In genomic region chr3:6351752-6352151, GRCh38 we compare ENCODE assay signal across 26 cellular contexts.
"Had no signal": no experiment of that assay in that cellular context is flagged by ENCODE, and none has a peak within 500 bp of the region (broad histone marks: within the 10 kb centered on the region; RNA-seq: fewer than 3 reads in every experiment).

No MANE protein-coding gene starts in this region.

- H3K4me1 ChIP-seq: ascending aorta, heart left ventricle, left ventricle myocardium inferior, right lobe of liver, testis, transverse colon had no signal

- H3K27me3 Mint-ChIP-seq: activated CD4-positive, alpha-beta memory T cell treated with anti-CD3 and anti-CD28 coated beads for 36 hours; activated CD4-positive, alpha-beta T cell treated with anti-CD3 and anti-CD28 coated beads, Interleukin-2, amount 10 ng/mL, durations not matched to agents 24 days and 14 days; activated naive CD4-positive, alpha-beta T cell treated with anti-CD3 and anti-CD28 coated beads, Interleukin-2, amount 10 ng/mL, durations not matched to agents 7 days and 5 days; activated naive CD8-positive, alpha-beta T cell treated with anti-CD3 and anti-CD28 coated beads, Interleukin-2, amount 10 ng/mL, durations not matched to agents 7 days and 5 days; activated T-cell treated with anti-CD3 and anti-CD28 coated beads, Interleukin-2, amount 50 U/mL, for 24 hours; effector memory CD8-positive, alpha-beta T cell; natural killer cell treated with Interleukin-12 subunit alpha and Interleukin-12 subunit beta and Interleukin-15 and Interleukin-18, amount 100 ng/mL, for 72 hours had no signal

- H3K27ac ChIP-seq: ascending aorta, brain microvascular endothelial cell, coronary artery, heart left ventricle, left ventricle myocardium inferior, right lobe of liver, testis, transverse colon, WERI-Rb-1 had no signal

- ATAC-seq: effector memory CD8-positive, alpha-beta T cell; heart left ventricle; natural killer cell treated with Interleukin-12 subunit alpha and Interleukin-12 subunit beta and Interleukin-15 and Interleukin-18, amount 100 ng/mL, for 72 hours; right lobe of liver; stimulated activated naive CD8-positive, alpha-beta T cell treated with anti-CD3 and anti-CD28 coated beads, Interleukin-15, Interleukin-2, amounts not matched to agents 100 U/mL and 50 U/mL, for 24 hours had no signal

- H3K4me3 ChIP-seq: ascending aorta, coronary artery, heart left ventricle, left ventricle myocardium inferior, lung, right lobe of liver, testis, transverse colon had no signal

- H3K9me3 Mint-ChIP-seq: activated CD4-positive, alpha-beta T cell treated with anti-CD3 and anti-CD28 coated beads, Interleukin-2, amount 10 ng/mL, durations not matched to agents 24 days and 14 days had no signal

- H3K4me3 Mint-ChIP-seq: activated CD4-positive, alpha-beta memory T cell treated with anti-CD3 and anti-CD28 coated beads for 36 hours; activated CD4-positive, alpha-beta T cell treated with anti-CD3 and anti-CD28 coated beads, Interleukin-2, amount 10 ng/mL, durations not matched to agents 24 days and 14 days; activated naive CD4-positive, alpha-beta T cell treated with anti-CD3 and anti-CD28 coated beads, Interleukin-2, amount 10 ng/mL, durations not matched to agents 7 days and 5 days; activated naive CD8-positive, alpha-beta T cell treated with anti-CD3 and anti-CD28 coated beads, Interleukin-2, amount 10 ng/mL, durations not matched to agents 7 days and 5 days; activated T-cell treated with anti-CD3 and anti-CD28 coated beads, Interleukin-2, amount 50 U/mL, for 24 hours; effector memory CD8-positive, alpha-beta T cell; natural killer cell treated with Interleukin-12 subunit alpha and Interleukin-12 subunit beta and Interleukin-15 and Interleukin-18, amount 100 ng/mL, for 72 hours had no signal

- H3K27ac Mint-ChIP-seq: activated CD4-positive, alpha-beta memory T cell treated with anti-CD3 and anti-CD28 coated beads for 36 hours; activated CD4-positive, alpha-beta T cell treated with anti-CD3 and anti-CD28 coated beads, Interleukin-2, amount 10 ng/mL, durations not matched to agents 24 days and 14 days; activated naive CD4-positive, alpha-beta T cell treated with anti-CD3 and anti-CD28 coated beads, Interleukin-2, amount 10 ng/mL, durations not matched to agents 7 days and 5 days; activated naive CD8-positive, alpha-beta T cell treated with anti-CD3 and anti-CD28 coated beads, Interleukin-2, amount 10 ng/mL, durations not matched to agents 7 days and 5 days; activated T-cell treated with anti-CD3 and anti-CD28 coated beads, Interleukin-2, amount 50 U/mL, for 24 hours; effector memory CD8-positive, alpha-beta T cell; natural killer cell treated with Interleukin-12 subunit alpha and Interleukin-12 subunit beta and Interleukin-15 and Interleukin-18, amount 100 ng/mL, for 72 hours had no signal

- H3K4me1 Mint-ChIP-seq: activated CD4-positive, alpha-beta T cell treated with anti-CD3 and anti-CD28 coated beads, Interleukin-2, amount 10 ng/mL, durations not matched to agents 24 days and 14 days; activated naive CD4-positive, alpha-beta T cell treated with anti-CD3 and anti-CD28 coated beads, Interleukin-2, amount 10 ng/mL, durations not matched to agents 7 days and 5 days; activated naive CD8-positive, alpha-beta T cell treated with anti-CD3 and anti-CD28 coated beads, Interleukin-2, amount 10 ng/mL, durations not matched to agents 7 days and 5 days had no signal

- H3K36me3 Mint-ChIP-seq: activated CD4-positive, alpha-beta memory T cell treated with anti-CD3 and anti-CD28 coated beads for 36 hours; activated naive CD4-positive, alpha-beta T cell treated with anti-CD3 and anti-CD28 coated beads, Interleukin-2, amount 10 ng/mL, durations not matched to agents 7 days and 5 days; activated naive CD8-positive, alpha-beta T cell treated with anti-CD3 and anti-CD28 coated beads, Interleukin-2, amount 10 ng/mL, durations not matched to agents 7 days and 5 days; natural killer cell treated with Interleukin-12 subunit alpha and Interleukin-12 subunit beta and Interleukin-15 and Interleukin-18, amount 100 ng/mL, for 72 hours had no signal

- H3K9me3 ChIP-seq: ascending aorta, heart left ventricle, left ventricle myocardium inferior, right lobe of liver, testis, transverse colon had no signal

- DNase-seq: activated CD4-positive, alpha-beta memory T cell treated with anti-CD3 and anti-CD28 coated beads for 36 hours; activated CD4-positive, alpha-beta T cell treated with anti-CD3 and anti-CD28 coated beads, Interleukin-2, amount 10 ng/mL, durations not matched to agents 24 days and 14 days; activated CD4-positive, CD25-positive, alpha-beta regulatory T cell treated with anti-CD3 and anti-CD28 coated beads, Interleukin-2, amount 50 U/mL, for 72 hours; activated CD8-positive, alpha-beta memory T cell treated with anti-CD3 and anti-CD28 coated beads, Interleukin-2, amount 50 U/mL, for 48 hours; activated gamma-delta T cell; activated naive CD4-positive, alpha-beta T cell treated with anti-CD3 and anti-CD28 coated beads, Interleukin-2, amount 10 ng/mL, durations not matched to agents 7 days and 5 days; activated naive CD8-positive, alpha-beta T cell treated with anti-CD3 and anti-CD28 coated beads, Interleukin-2, amount 10 ng/mL, durations not matched to agents 7 days and 5 days; activated T-cell treated with anti-CD3 and anti-CD28 coated beads, Interleukin-2, amount 50 U/mL, for 24 hours; brain microvascular endothelial cell; effector memory CD8-positive, alpha-beta T cell; erythroblast; heart left ventricle; kidney glomerular epithelial cell; left ventricle myocardium inferior; mesendoderm; right lobe of liver; stimulated activated CD4-positive, alpha-beta T cell treated with anti-CD3 and anti-CD28 coated beads, Interleukin-4, amount 100 ng/mL, for 1 hour; stimulated activated naive CD8-positive, alpha-beta T cell treated with anti-CD3 and anti-CD28 coated beads, Interleukin-15, Interleukin-2, amounts not matched to agents 100 U/mL and 50 U/mL, for 24 hours; T1000; testis; transverse colon; WERI-Rb-1 had no signal

- H3K27me3 ChIP-seq: ascending aorta, brain microvascular endothelial cell, heart left ventricle, testis, transverse colon had no signal

- H3K36me3 ChIP-seq: ascending aorta, brain microvascular endothelial cell, heart left ventricle, left ventricle myocardium inferior, right lobe of liver, transverse colon, WERI-Rb-1 had no signal
